In the genomic region with DNA sequence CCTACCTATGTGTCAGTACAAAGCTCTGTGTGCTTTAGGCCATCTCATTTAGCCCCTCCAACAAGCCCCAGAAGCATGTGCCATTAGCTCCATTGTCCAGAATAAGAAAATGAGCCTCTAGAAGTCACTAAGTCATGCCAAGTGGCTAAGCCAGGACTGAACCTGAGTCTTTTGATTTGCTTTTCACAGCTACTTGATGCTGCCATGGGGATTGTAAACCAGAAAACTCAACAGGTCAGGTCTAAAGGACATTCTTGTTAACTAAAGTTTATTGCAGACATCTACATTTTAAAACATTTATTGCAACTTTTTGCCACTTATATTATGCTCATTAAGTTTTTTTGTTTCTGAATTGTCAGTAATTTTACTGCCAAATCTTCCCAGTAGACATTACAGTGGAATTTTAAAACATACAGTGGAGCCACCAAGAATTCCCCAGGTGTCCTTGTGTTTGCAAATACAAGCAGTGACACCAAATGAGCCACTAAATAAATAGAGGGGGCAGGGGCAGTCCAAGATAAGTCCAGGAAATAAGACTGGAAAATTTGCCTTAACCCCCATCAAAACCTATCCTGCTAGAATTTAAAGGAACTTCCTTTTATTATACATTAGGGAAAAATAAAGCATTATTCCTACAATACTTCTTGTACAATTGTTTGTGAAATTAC, we compare ENCODE assay signal across 26 cellular contexts.
"Had no signal": no experiment of that assay in that cellular context is flagged by ENCODE, and none has a peak within 500 bp of the region (broad histone marks: within the 10 kb centered on the region; RNA-seq: fewer than 3 reads in every experiment).

No MANE protein-coding gene starts in this region.

- H3K4me3 ChIP-seq: left lung, lower lobe of right lung, neural progenitor cell, right atrium auricular region, right lobe of liver, smooth muscle cell, tibial nerve, uterus had no signal

- H2AFZ ChIP-seq: neural progenitor cell had no signal

- H3K4me2 ChIP-seq: neural progenitor cell, smooth muscle cell had no signal

- H3K36me3 ChIP-seq: left lung, lower lobe of right lung, neural progenitor cell, neutrophil, right atrium auricular region, right lobe of liver, tibial nerve, uterus had no signal

- H3K27me3 ChIP-seq: left lung, neural progenitor cell, neutrophil, right atrium auricular region, right lobe of liver, tibial nerve, uterus had no signal

- ATAC-seq: left cardiac atrium; left lung; lower lobe of right lung; natural killer cell; stimulated activated memory B cell treated with anti-CD40 and anti-IgM and Interleukin-4, amounts not matched to agents 10 μg/mL and 1 μg/mL and 100 μg/mL, for 72 hours; stimulated activated naive CD8-positive, alpha-beta T cell treated with anti-CD3 and anti-CD28 coated beads, Interleukin-15, amount 100 ng/mL, for 72 hours had no signal

- FAIRE-seq: keratinocyte had no signal

- DNase-seq: kidney glomerular epithelial cell; left cardiac atrium; left lung; lower lobe of right lung; mammary epithelial cell; mesenchymal stem cell; naive B cell; natural killer cell; nephron progenitor cell; occipital lobe; right lobe of liver; stimulated activated CD4-positive, alpha-beta T cell treated with anti-CD3 and anti-CD28 coated beads, Interleukin-1b, Interleukin-23, amount 100 ng/mL, for 48 hours; stimulated activated CD4-positive, alpha-beta T cell treated with anti-CD3 and anti-CD28 coated beads, Interleukin-2, amount 100 ng/mL, for 48 hours; stimulated activated CD4-positive, alpha-beta T cell treated with anti-CD3 and anti-CD28 coated beads, Interleukin-4, amount 100 ng/mL, for 4 hours; stimulated activated CD8-positive, alpha-beta memory T cell treated with anti-CD3 and anti-CD28 coated beads, Interleukin-4, amount 100 ng/mL, for 48 hours; stimulated activated naive CD4-positive, alpha-beta T cell treated with Interleukin-2 at 50 U/mL for 16 hours; stimulated activated naive CD8-positive, alpha-beta T cell treated with anti-CD3 and anti-CD28 coated beads, Interleukin-15, amount 100 ng/mL, for 72 hours; substantia nigra; uterus had no signal

- H3K9me3 ChIP-seq: lower lobe of right lung, neutrophil, right lobe of liver, uterus had no signal

- H3K9ac ChIP-seq: neural progenitor cell had no signal

- H3K4me1 ChIP-seq: left lung, lower lobe of right lung, right atrium auricular region, right lobe of liver, tibial nerve, uterus had no signal

- H3K27ac ChIP-seq: left lung, lower lobe of right lung, neural progenitor cell, neutrophil, right atrium auricular region, right lobe of liver, tibial nerve, uterus had no signal
